Comparison of ENCODE assay signal across 16 cellular contexts in the genomic region with DNA sequence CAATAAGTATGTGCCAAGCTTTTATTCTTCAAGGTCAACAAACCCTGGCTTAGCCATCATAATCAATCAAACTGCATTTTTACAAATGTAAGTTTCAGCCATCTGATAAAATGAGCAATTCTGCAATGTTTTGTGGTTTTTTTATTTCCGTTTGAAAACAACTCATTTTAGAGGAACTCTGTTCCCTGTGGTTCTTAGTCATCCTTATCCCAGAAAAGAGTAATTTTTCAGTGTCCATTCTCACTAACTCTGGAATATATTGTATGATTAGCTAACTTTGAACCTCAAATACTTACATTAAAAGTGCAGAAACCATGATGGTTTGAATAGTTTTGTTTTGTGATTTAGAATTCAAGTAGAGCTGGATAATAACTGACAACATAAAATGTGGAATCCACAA.
DNase-seq lines count a peak whose midpoint lies in the region; ATAC-seq and TF ChIP-seq lines count a peak whose summit lies in the region.
"Had no signal": no experiment of that assay in that cellular context is flagged by ENCODE, and none has a peak within 500 bp of the region (broad histone marks: within the 10 kb centered on the region; RNA-seq: fewer than 3 reads in every experiment).

No MANE protein-coding gene starts in this region.

- no peak overlapping the region for H3K27ac Mint-ChIP-seq in MCF 10A (ENCODE audit: low read depth, unreplicated experiment)
- no peak overlapping the region for H3K27ac Mint-ChIP-seq in CD4-positive, alpha-beta T cell
- H3K27ac Mint-ChIP-seq: activated CD8-positive, alpha-beta T cell treated with anti-CD3 and anti-CD28 coated beads, Interleukin-2, amount 10 ng/mL, durations not matched to agents 7 days and 5 days; mesothelial cell of epicardium had no signal

- H3K36me3 ChIP-seq in breast epithelium (no peaks in the 10 kb centered on the region), fibroblast of lung (ENCODE audit: control insufficient read depth, insufficient read depth, low read length) (no peaks in the 10 kb centered on the region), left ventricle myocardium inferior (no peaks in the 10 kb centered on the region), OCI-LY7 (ENCODE audit: insufficient read depth, low read length) (no peaks in the 10 kb centered on the region)
- H3K36me3 ChIP-seq: pancreas, upper lobe of left lung had no signal

- no peaks in the 10 kb centered on the region for H3K9me3 Mint-ChIP-seq in MCF 10A (ENCODE audit: unreplicated experiment)
- no peaks in the 10 kb centered on the region for H3K9me3 Mint-ChIP-seq in CD4-positive, alpha-beta T cell

- no peak overlapping the region for H3K4me3 Mint-ChIP-seq in MCF 10A (ENCODE audit: unreplicated experiment)
- H3K4me3 Mint-ChIP-seq in CD4-positive, alpha-beta T cell: no peak overlapping the region
- H3K4me3 Mint-ChIP-seq: activated CD8-positive, alpha-beta T cell treated with anti-CD3 and anti-CD28 coated beads, Interleukin-2, amount 10 ng/mL, durations not matched to agents 7 days and 5 days; mesothelial cell of epicardium had no signal

- H3K9me2 ChIP-seq in OCI-LY7 (ENCODE audit: insufficient read depth, low read length): no peaks in the 10 kb centered on the region

- no peak for ATAC-seq in CD4-positive, alpha-beta T cell (ENCODE audit: poor library complexity)
- ATAC-seq: activated CD8-positive, alpha-beta T cell treated with anti-CD3 and anti-CD28 coated beads, Interleukin-2, amount 10 ng/mL, durations not matched to agents 7 days and 5 days had no signal

- no peaks in the 10 kb centered on the region for H4K20me1 ChIP-seq in fibroblast of lung (ENCODE audit: control insufficient read depth, extremely low read depth, insufficient read depth, low read length)
- no peaks in the 10 kb centered on the region for H4K20me1 ChIP-seq in OCI-LY7 (ENCODE audit: insufficient read depth, low read length)

- no peak overlapping the region for H3K9ac ChIP-seq in fibroblast of lung (ENCODE audit: insufficient read depth, low read length)

- CTCF ChIA-PET in MCF 10A (lab: Yijun Ruan, JAX): no interaction called here
- CTCF ChIA-PET in RWPE1 (lab: Yijun Ruan, JAX): interaction anchor here (0.7 kb wide), 1 partner anchor 333 kb away, joined by 3 read pairs; no protein-coding TSS in a partner anchor
- CTCF ChIA-PET in GM10248 (lab: Yijun Ruan, JAX): interaction anchor here (0.9 to 1.4 kb wide), 2 partner anchors 14 to 81 kb away, joined by 3 to 5 read pairs; no protein-coding TSS in a partner anchor
- CTCF ChIA-PET in OCI-LY7 (lab: Charles Lee; ENCODE audit: unreplicated experiment): no interaction called here
- CTCF ChIA-PET in CD4-positive, alpha-beta T cell (lab: Charles Lee): no interaction called here

- peaks cover 4% of the 10 kb centered on the region for H3K36me3 Mint-ChIP-seq in MCF 10A (ENCODE audit: insufficient read depth, unreplicated experiment)
- H3K36me3 Mint-ChIP-seq in CD4-positive, alpha-beta T cell (ENCODE audit: low read depth): no peaks in the 10 kb centered on the region
- H3K36me3 Mint-ChIP-seq: mesothelial cell of epicardium had no signal

- no TSS peak for BruUV-seq in MCF 10A (replicated peaks; lab: Mats Ljungman, UMichigan)
- no TSS peak for BruUV-seq in OCI-LY7 (replicated peaks; lab: Mats Ljungman, UMichigan)

- H3K79me2 ChIP-seq in fibroblast of lung (ENCODE audit: control insufficient read depth, insufficient read depth, low read length): no peaks in the 10 kb centered on the region
- no peaks in the 10 kb centered on the region for H3K79me2 ChIP-seq in OCI-LY7 (ENCODE audit: insufficient read depth, low read depth, low read length)

- H2AFZ ChIP-seq in fibroblast of lung (ENCODE audit: low read length) (no peak overlapping the region), OCI-LY7 (ENCODE audit: low read length) (no peak overlapping the region)

- H3K4me1 ChIP-seq in breast epithelium (no peaks in the 10 kb centered on the region), fibroblast of lung (ENCODE audit: control insufficient read depth, extremely low read depth, insufficient read depth, low read length) (no peaks in the 10 kb centered on the region), left ventricle myocardium inferior (peaks cover 13% of the 10 kb centered on the region), OCI-LY7 (ENCODE audit: insufficient read depth, low read length, poor library complexity, severe bottlenecking) (no peaks in the 10 kb centered on the region)
- H3K4me1 ChIP-seq: pancreas had no signal

- TF ChIP-seq POLR2A in breast epithelium (IDR thresholded peaks at IDR 0.05): no peak

- H3K4me1 Mint-ChIP-seq in MCF 10A (ENCODE audit: insufficient read depth, unreplicated experiment): peaks cover 22% of the 10 kb centered on the region
- H3K4me1 Mint-ChIP-seq in CD4-positive, alpha-beta T cell (ENCODE audit: low read depth): peaks cover 9% of the 10 kb centered on the region

- no peak overlapping the region for H3K27ac ChIP-seq in breast epithelium
- no peak overlapping the region for H3K27ac ChIP-seq in RWPE1
- H3K27ac ChIP-seq in fibroblast of lung (ENCODE audit: insufficient read depth, low read length): no peak overlapping the region
- H3K27ac ChIP-seq in left ventricle myocardium inferior (replicated peaks): no peak overlapping the region
- H3K27ac ChIP-seq in OCI-LY7 (ENCODE audit: low read depth, low read length, poor library complexity, severe bottlenecking): no peak overlapping the region
- H3K27ac ChIP-seq in CD4-positive, alpha-beta T cell (ENCODE audit: low read depth, low read length): no peak overlapping the region
- H3K27ac ChIP-seq: pancreas, upper lobe of left lung had no signal

- no peaks in the 10 kb centered on the region for H3K9me3 ChIP-seq in breast epithelium
- H3K9me3 ChIP-seq in fibroblast of lung (ENCODE audit: control insufficient read depth, insufficient read depth, low read depth, low read length): no peaks in the 10 kb centered on the region
- no peaks in the 10 kb centered on the region for H3K9me3 ChIP-seq in left ventricle myocardium inferior (replicated peaks)
- H3K9me3 ChIP-seq in OCI-LY7 (ENCODE audit: low read length): no peaks in the 10 kb centered on the region
- no peaks in the 10 kb centered on the region for H3K9me3 ChIP-seq in CD4-positive, alpha-beta T cell (ENCODE audit: control insufficient read depth, low read length)
- H3K9me3 ChIP-seq: pancreas, upper lobe of left lung had no signal

- H3K4me2 ChIP-seq in fibroblast of lung (ENCODE audit: extremely low read depth, insufficient read depth, low read length) (no peak overlapping the region), OCI-LY7 (ENCODE audit: low read length) (no peak overlapping the region)

- H3K4me3 ChIP-seq in breast epithelium (no peak overlapping the region), fibroblast of lung (replicated peaks in 1 of 4; ENCODE audit: control extremely low read depth in 1 of 4, insufficient read depth in 1 of 4, low read depth in 3 of 4, low read length in 4 of 4) (no peak overlapping the region), left ventricle myocardium inferior (no peak overlapping the region), OCI-LY7 (ENCODE audit: low read depth, low read length, poor library complexity, severe bottlenecking) (no peak overlapping the region)
- H3K4me3 ChIP-seq: pancreas, upper lobe of left lung had no signal

- H3K27me3 Mint-ChIP-seq in MCF 10A (ENCODE audit: insufficient read depth, unreplicated experiment): no peaks in the 10 kb centered on the region
- H3K27me3 Mint-ChIP-seq in CD4-positive, alpha-beta T cell: peaks cover 5% of the 10 kb centered on the region

- POLR2A ChIA-PET in MCF 10A (lab: Yijun Ruan, JAX) (interaction anchor here (0.6 to 1.0 kb wide), 2 partner anchors 53 to 1564 kb away, joined by 3 read pairs; no protein-coding TSS in a partner anchor), RWPE1 (lab: Yijun Ruan, JAX; ENCODE audit: low non-redundant PET) (no interaction called here), GM10248 (lab: Yijun Ruan, JAX) (no interaction called here), OCI-LY7 (lab: Charles Lee) (no interaction called here)
- POLR2A ChIA-PET in CD4-positive, alpha-beta T cell (lab: Charles Lee): no interaction called here

- DNase-seq in MCF 10A (ENCODE audit: unreplicated experiment) (peak; percentile 48), breast epithelium (ENCODE audit: low spot score in 2 of 2) (no peak), RWPE1 (ENCODE audit: low spot score) (peak; percentile 13), fibroblast of lung (ENCODE audit: low read depth in 2 of 2) (peak; percentile 78 to 92), GM10248 (ENCODE audit: extremely low spot score) (no peak), left ventricle myocardium inferior (no peak), OCI-LY7 (ENCODE audit: low spot score) (no peak)
- no peak for DNase-seq in CD4-positive, alpha-beta T cell
- DNase-seq: activated CD8-positive, alpha-beta T cell treated with anti-CD3 and anti-CD28 coated beads, Interleukin-2, amount 10 ng/mL, durations not matched to agents 7 days and 5 days; activated gamma-delta T cell; NCI-H2171; pancreas; stimulated activated CD4-positive, alpha-beta T cell treated with anti-CD3 and anti-CD28 coated beads, Interleukin-1b, Interleukin-23, amount 100 ng/mL, for 48 hours; T1000; upper lobe of left lung had no signal

- TF ChIP-seq CTCF in MCF 10A (IDR thresholded peaks at IDR 0.05; ENCODE audit: unreplicated experiment) (no peak), breast epithelium (IDR thresholded peaks at IDR 0.05) (no peak), RWPE1 (conservative IDR thresholded peaks at IDR 0.05; ENCODE audit: low read depth) (no peak), fibroblast of lung (conservative IDR thresholded peaks at IDR 0.05 in 1 of 2, IDR thresholded peaks at IDR 0.05 in 1 of 2; ENCODE audit: low read depth in 1 of 2, low read length in 2 of 2) (no peak), GM10248 (IDR thresholded peaks at IDR 0.05; ENCODE audit: control extremely low read depth, extremely low read depth, low read depth, missing control alignments) (no peak), left ventricle myocardium inferior (IDR thresholded peaks at IDR 0.05; ENCODE audit: borderline replicate concordance) (no peak), OCI-LY7 (conservative IDR thresholded peaks at IDR 0.05; ENCODE audit: low read length) (no peak)
- no peak for TF ChIP-seq CTCF in CD4-positive, alpha-beta T cell (IDR thresholded peaks at IDR 0.05)

- intact Hi-C loops in MCF 10A (cut with micrococcal nuclease): no loop called here
- intact Hi-C loops in breast epithelium (cut with DNase I; ENCODE audit: low total_unique reads): no loop called here
- intact Hi-C loops in left ventricle myocardium inferior (cut with micrococcal nuclease): no loop called here
- intact Hi-C loops in OCI-LY7 (cut with micrococcal nuclease; ENCODE audit: unreplicated experiment): no loop called here
- intact Hi-C loops in CD4-positive, alpha-beta T cell (cut with DNase I, micrococcal nuclease): no loop called here

- no peaks in the 10 kb centered on the region for H3K27me3 ChIP-seq in breast epithelium
- H3K27me3 ChIP-seq in fibroblast of lung (ENCODE audit: control insufficient read depth, insufficient read depth, low read length): no peaks in the 10 kb centered on the region
- H3K27me3 ChIP-seq in left ventricle myocardium inferior (ENCODE audit: low read depth): no peaks in the 10 kb centered on the region
- H3K27me3 ChIP-seq in CD4-positive, alpha-beta T cell (ENCODE audit: control insufficient read depth, insufficient read depth, low read length): no peaks in the 10 kb centered on the region
- H3K27me3 ChIP-seq: pancreas, upper lobe of left lung had no signal

Comparison
In these comparisons a context has a peak if more than half of its experiments do, and no peak if none do; other contexts are left out.
1. DNase-seq: peak in MCF 10A (single experiment), RWPE1 (single experiment) and fibroblast of lung (2 of 2); none in breast epithelium (0 of 2), GM10248 (single experiment), left ventricle myocardium inferior (single experiment), OCI-LY7 (single experiment) and CD4-positive, alpha-beta T cell (0 of 10).
2. CTCF ChIA-PET loops: an anchor here in RWPE1 (0.7 kb wide) and GM10248 (0.9 to 1.4 kb wide); none called in MCF 10A, OCI-LY7 and CD4-positive, alpha-beta T cell.